In genomic region chr20:32535953-32536823, GRCh38 we compare ENCODE assay signal across 1 cellular context.
TF ChIP-seq lines count a peak whose summit lies in the region.

No MANE protein-coding gene starts in this region.

TF ChIP-seq in HepG2, 621 proteins besides CTCF, POLR2A, EP300 and RAD21 (continued from another document and continues in another):
- TF ChIP-seq, protein P1, sequence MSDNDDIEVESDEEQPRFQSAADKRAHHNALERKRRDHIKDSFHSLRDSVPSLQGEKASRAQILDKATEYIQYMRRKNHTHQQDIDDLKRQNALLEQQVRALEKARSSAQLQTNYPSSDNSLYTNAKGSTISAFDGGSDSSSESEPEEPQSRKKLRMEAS (IDR thresholded peaks at IDR 0.05), result no peak
- no peak for TF ChIP-seq ZNF432 (CRISPR knock-in tag; IDR thresholded peaks at IDR 0.05; ENCODE audit: borderline replicate concordance)
- TF ChIP-seq POLR2AphosphoS2 (IDR thresholded peaks at IDR 0.05; ENCODE audit: low read depth, low read length), result no peak
- TF ChIP-seq, protein P2, sequence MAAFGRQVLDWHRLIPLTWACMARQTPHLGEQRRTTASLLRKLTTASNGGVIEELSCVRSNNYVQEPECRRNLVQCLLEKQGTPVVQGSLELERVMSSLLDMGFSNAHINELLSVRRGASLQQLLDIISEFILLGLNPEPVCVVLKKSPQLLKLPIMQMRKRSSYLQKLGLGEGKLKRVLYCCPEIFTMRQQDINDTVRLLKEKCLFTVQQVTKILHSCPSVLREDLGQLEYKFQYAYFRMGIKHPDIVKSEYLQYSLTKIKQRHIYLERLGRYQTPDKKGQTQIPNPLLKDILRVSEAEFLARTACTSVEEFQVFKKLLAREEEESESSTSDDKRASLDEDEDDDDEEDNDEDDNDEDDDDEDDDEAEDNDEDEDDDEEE (CRISPR knock-in tag; IDR thresholded peaks at IDR 0.05), result no peak
- TF ChIP-seq THAP7 (CRISPR knock-in tag; IDR thresholded peaks at IDR 0.05), result no peak
- TF ChIP-seq, protein P3, sequence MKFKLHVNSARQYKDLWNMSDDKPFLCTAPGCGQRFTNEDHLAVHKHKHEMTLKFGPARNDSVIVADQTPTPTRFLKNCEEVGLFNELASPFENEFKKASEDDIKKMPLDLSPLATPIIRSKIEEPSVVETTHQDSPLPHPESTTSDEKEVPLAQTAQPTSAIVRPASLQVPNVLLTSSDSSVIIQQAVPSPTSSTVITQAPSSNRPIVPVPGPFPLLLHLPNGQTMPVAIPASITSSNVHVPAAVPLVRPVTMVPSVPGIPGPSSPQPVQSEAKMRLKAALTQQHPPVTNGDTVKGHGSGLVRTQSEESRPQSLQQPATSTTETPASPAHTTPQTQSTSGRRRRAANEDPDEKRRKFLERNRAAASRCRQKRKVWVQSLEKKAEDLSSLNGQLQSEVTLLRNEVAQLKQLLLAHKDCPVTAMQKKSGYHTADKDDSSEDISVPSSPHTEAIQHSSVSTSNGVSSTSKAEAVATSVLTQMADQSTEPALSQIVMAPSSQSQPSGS (CRISPR knock-in tag; IDR thresholded peaks at IDR 0.05), result no peak
- TF ChIP-seq HOXA3 (CRISPR knock-in tag; IDR thresholded peaks at IDR 0.05), result no peak
- TF ChIP-seq PRMT3 (CRISPR knock-in tag; IDR thresholded peaks at IDR 0.05; ENCODE audit: borderline replicate concordance, low read depth), result no peak
- TF ChIP-seq THAP11 (CRISPR knock-in tag; IDR thresholded peaks at IDR 0.05), result 0 out of 2 replicates have a peak, but pooled peaks have one; percentile 11
- TF ChIP-seq MEF2D (CRISPR knock-in tag; IDR thresholded peaks at IDR 0.05), result no peak; the same call in 1 of the 2 replicates
- TF ChIP-seq ZIK1 (CRISPR knock-in tag; IDR thresholded peaks at IDR 0.05; ENCODE audit: borderline replicate concordance, low read depth), result no peak; the same call in 1 of the 2 replicates
- no peak for TF ChIP-seq ZSCAN29 (CRISPR knock-in tag; conservative IDR thresholded peaks at IDR 0.05)
- no peak for TF ChIP-seq ZNF430 (CRISPR knock-in tag; IDR thresholded peaks at IDR 0.05)
- TF ChIP-seq REPIN1 (CRISPR knock-in tag; IDR thresholded peaks at IDR 0.05; ENCODE audit: borderline replicate concordance, low read depth), result no peak; the same call in 1 of the 2 replicates
- 0 out of 2 replicates have a peak, but pooled peaks have one; percentile 55 for TF ChIP-seq SMAD9 (CRISPR knock-in tag; IDR thresholded peaks at IDR 0.05)
- no peak for TF ChIP-seq CREB1 (IDR thresholded peaks at IDR 0.05)
- TF ChIP-seq CREB1 (CRISPR knock-in tag; IDR thresholded peaks at IDR 0.05), result no peak
- no peak for TF ChIP-seq FOXM1 (CRISPR knock-in tag; IDR thresholded peaks at IDR 0.05)
- no peak for TF ChIP-seq MAFF (IDR thresholded peaks at IDR 0.05; ENCODE audit: low read depth, low read length)
- TF ChIP-seq CREM (IDR thresholded peaks at IDR 0.05), result no peak
- no peak for TF ChIP-seq CREM (CRISPR knock-in tag; IDR thresholded peaks at IDR 0.05)
- TF ChIP-seq, protein P4, sequence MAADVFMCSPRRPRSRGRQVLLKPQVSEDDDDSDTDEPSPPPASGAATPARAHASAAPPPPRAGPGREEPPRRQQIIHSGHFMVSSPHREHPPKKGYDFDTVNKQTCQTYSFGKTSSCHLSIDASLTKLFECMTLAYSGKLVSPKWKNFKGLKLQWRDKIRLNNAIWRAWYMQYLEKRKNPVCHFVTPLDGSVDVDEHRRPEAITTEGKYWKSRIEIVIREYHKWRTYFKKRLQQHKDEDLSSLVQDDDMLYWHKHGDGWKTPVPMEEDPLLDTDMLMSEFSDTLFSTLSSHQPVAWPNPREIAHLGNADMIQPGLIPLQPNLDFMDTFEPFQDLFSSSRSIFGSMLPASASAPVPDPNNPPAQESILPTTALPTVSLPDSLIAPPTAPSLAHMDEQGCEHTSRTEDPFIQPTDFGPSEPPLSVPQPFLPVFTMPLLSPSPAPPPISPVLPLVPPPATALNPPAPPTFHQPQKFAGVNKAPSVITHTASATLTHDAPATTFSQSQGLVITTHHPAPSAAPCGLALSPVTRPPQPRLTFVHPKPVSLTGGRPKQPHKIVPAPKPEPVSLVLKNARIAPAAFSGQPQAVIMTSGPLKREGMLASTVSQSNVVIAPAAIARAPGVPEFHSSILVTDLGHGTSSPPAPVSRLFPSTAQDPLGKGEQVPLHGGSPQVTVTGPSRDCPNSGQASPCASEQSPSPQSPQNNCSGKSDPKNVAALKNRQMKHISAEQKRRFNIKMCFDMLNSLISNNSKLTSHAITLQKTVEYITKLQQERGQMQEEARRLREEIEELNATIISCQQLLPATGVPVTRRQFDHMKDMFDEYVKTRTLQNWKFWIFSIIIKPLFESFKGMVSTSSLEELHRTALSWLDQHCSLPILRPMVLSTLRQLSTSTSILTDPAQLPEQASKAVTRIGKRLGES (CRISPR knock-in tag; IDR thresholded peaks at IDR 0.05; ENCODE audit: borderline replicate concordance), result no peak
- no peak for TF ChIP-seq PHB2 (IDR thresholded peaks at IDR 0.05; ENCODE audit: partially characterized antibody)
- no peak for TF ChIP-seq ZNF260 (CRISPR knock-in tag; IDR thresholded peaks at IDR 0.05; ENCODE audit: borderline replicate concordance, low read depth)
- no peak for TF ChIP-seq SMARCC2 (IDR thresholded peaks at IDR 0.05)
- peak; percentile 32 for TF ChIP-seq ZFY (CRISPR knock-in tag; IDR thresholded peaks at IDR 0.05)
- TF ChIP-seq ZNF761 (CRISPR knock-in tag; conservative IDR thresholded peaks at IDR 0.05), result 0 out of 2 replicates have a peak, but pooled peaks have one; percentile 40
- TF ChIP-seq MAF1 (CRISPR knock-in tag; IDR thresholded peaks at IDR 0.05; ENCODE audit: borderline replicate concordance), result no peak
- TF ChIP-seq ZBTB38 (CRISPR knock-in tag; IDR thresholded peaks at IDR 0.05), result peak; percentile 87; the same call in 1 of the 2 replicates
- no peak for TF ChIP-seq FUBP1 (CRISPR knock-in tag; IDR thresholded peaks at IDR 0.05; ENCODE audit: borderline replicate concordance)
- no peak for TF ChIP-seq FOSL1 (CRISPR knock-in tag; IDR thresholded peaks at IDR 0.05; ENCODE audit: borderline replicate concordance)
- no peak for TF ChIP-seq NCOR1 (IDR thresholded peaks at IDR 0.05; ENCODE audit: borderline replicate concordance, low read length)
- TF ChIP-seq, protein P5, sequence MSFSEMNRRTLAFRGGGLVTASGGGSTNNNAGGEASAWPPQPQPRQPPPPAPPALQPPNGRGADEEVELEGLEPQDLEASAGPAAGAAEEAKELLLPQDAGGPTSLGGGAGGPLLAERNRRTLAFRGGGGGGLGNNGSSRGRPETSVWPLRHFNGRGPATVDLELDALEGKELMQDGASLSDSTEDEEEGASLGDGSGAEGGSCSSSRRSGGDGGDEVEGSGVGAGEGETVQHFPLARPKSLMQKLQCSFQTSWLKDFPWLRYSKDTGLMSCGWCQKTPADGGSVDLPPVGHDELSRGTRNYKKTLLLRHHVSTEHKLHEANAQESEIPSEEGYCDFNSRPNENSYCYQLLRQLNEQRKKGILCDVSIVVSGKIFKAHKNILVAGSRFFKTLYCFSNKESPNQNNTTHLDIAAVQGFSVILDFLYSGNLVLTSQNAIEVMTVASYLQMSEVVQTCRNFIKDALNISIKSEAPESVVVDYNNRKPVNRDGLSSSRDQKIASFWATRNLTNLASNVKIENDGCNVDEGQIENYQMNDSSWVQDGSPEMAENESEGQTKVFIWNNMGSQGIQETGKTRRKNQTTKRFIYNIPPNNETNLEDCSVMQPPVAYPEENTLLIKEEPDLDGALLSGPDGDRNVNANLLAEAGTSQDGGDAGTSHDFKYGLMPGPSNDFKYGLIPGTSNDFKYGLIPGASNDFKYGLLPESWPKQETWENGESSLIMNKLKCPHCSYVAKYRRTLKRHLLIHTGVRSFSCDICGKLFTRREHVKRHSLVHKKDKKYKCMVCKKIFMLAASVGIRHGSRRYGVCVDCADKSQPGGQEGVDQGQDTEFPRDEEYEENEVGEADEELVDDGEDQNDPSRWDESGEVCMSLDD (CRISPR knock-in tag; IDR thresholded peaks at IDR 0.05; ENCODE audit: borderline replicate concordance), result 0 out of 2 replicates have a peak, but pooled peaks have one; percentile 36
- TF ChIP-seq ZNF83 (CRISPR knock-in tag; IDR thresholded peaks at IDR 0.05; ENCODE audit: borderline replicate concordance), result peak; percentile 17; the same call in 1 of the 2 replicates
- no peak for TF ChIP-seq ZNF556 (CRISPR knock-in tag; IDR thresholded peaks at IDR 0.05; ENCODE audit: borderline replicate concordance)
- TF ChIP-seq, protein P6, sequence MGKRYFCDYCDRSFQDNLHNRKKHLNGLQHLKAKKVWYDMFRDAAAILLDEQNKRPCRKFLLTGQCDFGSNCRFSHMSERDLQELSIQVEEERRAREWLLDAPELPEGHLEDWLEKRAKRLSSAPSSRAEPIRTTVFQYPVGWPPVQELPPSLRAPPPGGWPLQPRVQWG (CRISPR knock-in tag; IDR thresholded peaks at IDR 0.05; ENCODE audit: borderline replicate concordance, low read depth), result no peak
- no peak for TF ChIP-seq ZNF547 (CRISPR knock-in tag; IDR thresholded peaks at IDR 0.05)
- no peak for TF ChIP-seq SRSF1 (optimal IDR thresholded peaks at IDR 0.05; ENCODE audit: low read depth, low read length)
- no peak for TF ChIP-seq ARHGAP35 (CRISPR knock-in tag; IDR thresholded peaks at IDR 0.05; ENCODE audit: borderline replicate concordance)
- TF ChIP-seq, protein P7, sequence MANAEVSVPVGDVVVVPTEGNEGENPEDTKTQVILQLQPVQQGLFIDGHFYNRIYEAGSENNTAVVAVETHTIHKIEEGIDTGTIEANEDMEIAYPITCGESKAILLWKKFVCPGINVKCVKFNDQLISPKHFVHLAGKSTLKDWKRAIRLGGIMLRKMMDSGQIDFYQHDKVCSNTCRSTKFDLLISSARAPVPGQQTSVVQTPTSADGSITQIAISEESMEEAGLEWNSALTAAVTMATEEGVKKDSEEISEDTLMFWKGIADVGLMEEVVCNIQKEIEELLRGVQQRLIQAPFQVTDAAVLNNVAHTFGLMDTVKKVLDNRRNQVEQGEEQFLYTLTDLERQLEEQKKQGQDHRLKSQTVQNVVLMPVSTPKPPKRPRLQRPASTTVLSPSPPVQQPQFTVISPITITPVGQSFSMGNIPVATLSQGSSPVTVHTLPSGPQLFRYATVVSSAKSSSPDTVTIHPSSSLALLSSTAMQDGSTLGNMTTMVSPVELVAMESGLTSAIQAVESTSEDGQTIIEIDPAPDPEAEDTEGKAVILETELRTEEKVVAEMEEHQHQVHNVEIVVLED (CRISPR knock-in tag; IDR thresholded peaks at IDR 0.05; ENCODE audit: borderline replicate concordance), result 0 out of 2 replicates have a peak, but pooled peaks have one; percentile 42
- no peak for TF ChIP-seq ZEB1 (IDR thresholded peaks at IDR 0.05; ENCODE audit: insufficient replicate concordance, low read depth)
- no peak for TF ChIP-seq ZNF615 (CRISPR knock-in tag; IDR thresholded peaks at IDR 0.05; ENCODE audit: borderline replicate concordance)
- TF ChIP-seq DNMT3B (CRISPR knock-in tag; conservative IDR thresholded peaks at IDR 0.05), result no peak
- TF ChIP-seq RBFOX2 (IDR thresholded peaks at IDR 0.05; ENCODE audit: low read depth, low read length), result 0 out of 2 replicates have a peak, but pooled peaks have one; percentile 21
- no peak for TF ChIP-seq ZNF205 (CRISPR knock-in tag; IDR thresholded peaks at IDR 0.05)
- TF ChIP-seq NBN (conservative IDR thresholded peaks at IDR 0.05), result no peak
- TF ChIP-seq, protein P8, sequence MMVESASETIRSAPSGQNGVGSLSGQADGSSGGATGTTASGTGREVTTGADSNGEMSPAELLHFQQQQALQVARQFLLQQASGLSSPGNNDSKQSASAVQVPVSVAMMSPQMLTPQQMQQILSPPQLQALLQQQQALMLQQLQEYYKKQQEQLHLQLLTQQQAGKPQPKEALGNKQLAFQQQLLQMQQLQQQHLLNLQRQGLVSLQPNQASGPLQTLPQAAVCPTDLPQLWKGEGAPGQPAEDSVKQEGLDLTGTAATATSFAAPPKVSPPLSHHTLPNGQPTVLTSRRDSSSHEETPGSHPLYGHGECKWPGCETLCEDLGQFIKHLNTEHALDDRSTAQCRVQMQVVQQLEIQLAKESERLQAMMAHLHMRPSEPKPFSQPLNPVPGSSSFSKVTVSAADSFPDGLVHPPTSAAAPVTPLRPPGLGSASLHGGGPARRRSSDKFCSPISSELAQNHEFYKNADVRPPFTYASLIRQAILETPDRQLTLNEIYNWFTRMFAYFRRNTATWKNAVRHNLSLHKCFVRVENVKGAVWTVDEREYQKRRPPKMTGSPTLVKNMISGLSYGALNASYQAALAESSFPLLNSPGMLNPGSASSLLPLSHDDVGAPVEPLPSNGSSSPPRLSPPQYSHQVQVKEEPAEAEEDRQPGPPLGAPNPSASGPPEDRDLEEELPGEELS (CRISPR knock-in tag; IDR thresholded peaks at IDR 0.05), result no peak
- peak; percentile 73 for TF ChIP-seq ZNF225 (CRISPR knock-in tag; IDR thresholded peaks at IDR 0.05)
- TF ChIP-seq ZNF605 (CRISPR knock-in tag; IDR thresholded peaks at IDR 0.05), result no peak
- no peak for TF ChIP-seq ZNF468 (CRISPR knock-in tag; IDR thresholded peaks at IDR 0.05)
- no peak for TF ChIP-seq TOE1 (CRISPR knock-in tag; IDR thresholded peaks at IDR 0.05)
- TF ChIP-seq HNRNPK (IDR thresholded peaks at IDR 0.05; ENCODE audit: low read depth, low read length, poor library complexity, severe bottlenecking), result peak; percentile 52
- TF ChIP-seq CCAR2 (optimal IDR thresholded peaks at IDR 0.05; ENCODE audit: low read depth, low read length), result no peak
- no peak for TF ChIP-seq ZNF264 (CRISPR knock-in tag; IDR thresholded peaks at IDR 0.05)
- TF ChIP-seq CC2D1A (CRISPR knock-in tag; IDR thresholded peaks at IDR 0.05), result no peak
- TF ChIP-seq ZNF773 (CRISPR knock-in tag; IDR thresholded peaks at IDR 0.05; ENCODE audit: borderline replicate concordance), result no peak
- no peak; the same call in 1 of the 2 replicates for TF ChIP-seq ZNF451 (CRISPR knock-in tag; IDR thresholded peaks at IDR 0.05)
- no peak; the same call in 1 of the 2 replicates for TF ChIP-seq HIVEP1 (CRISPR knock-in tag; IDR thresholded peaks at IDR 0.05)
- TF ChIP-seq ZNF713 (CRISPR knock-in tag; IDR thresholded peaks at IDR 0.05), result no peak
- 0 out of 2 replicates have a peak, but pooled peaks have one; percentile 7 for TF ChIP-seq ARNT2 (CRISPR knock-in tag; IDR thresholded peaks at IDR 0.05; ENCODE audit: low read depth)
